Comparison of ENCODE assay signal across 9 cellular contexts in the genomic region with DNA sequence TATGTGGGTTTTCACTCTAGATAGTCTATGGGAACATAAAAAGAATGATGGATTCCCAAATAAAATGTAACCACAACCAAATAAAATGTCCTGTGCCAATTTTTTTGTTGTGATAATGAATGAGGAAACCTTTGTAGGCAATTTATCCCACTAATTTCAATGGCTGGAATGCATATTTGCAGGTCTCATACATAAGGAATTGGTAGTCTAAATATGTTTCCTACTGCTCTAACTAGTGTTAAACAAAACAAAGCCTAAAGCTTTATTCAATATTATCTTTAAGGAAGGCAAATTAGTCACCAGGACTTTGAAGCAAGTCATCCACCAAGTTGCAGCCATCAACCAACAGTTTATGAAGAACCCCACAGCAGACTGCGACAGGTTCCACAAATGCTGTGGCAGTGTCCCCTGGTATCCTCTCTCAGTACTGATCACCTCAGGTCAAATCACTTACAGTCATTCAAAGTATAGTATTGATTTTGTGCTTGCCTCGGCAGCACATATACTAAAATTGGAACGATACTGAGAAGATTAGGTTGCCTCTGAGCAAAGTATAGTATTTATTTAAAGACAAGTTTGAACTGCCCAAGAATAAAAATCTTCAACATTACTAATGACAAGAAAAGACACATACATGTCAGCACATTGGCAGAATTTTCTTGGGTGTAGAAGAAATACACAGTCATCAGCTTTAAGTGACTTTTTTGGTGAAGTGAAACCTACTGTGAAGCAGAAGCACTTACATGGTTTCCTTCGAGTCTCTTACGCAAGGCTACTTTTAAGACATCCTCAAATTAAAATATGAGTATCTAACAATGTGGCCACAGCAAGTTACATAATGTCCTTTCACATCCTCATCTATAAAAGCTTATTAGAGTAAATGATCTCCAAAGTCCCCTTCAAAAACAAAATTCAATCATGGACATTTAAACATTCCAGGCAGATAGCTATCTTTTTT.
DNase-seq lines count a peak whose midpoint lies in the region; ATAC-seq, FAIRE-seq and TF ChIP-seq lines count a peak whose summit lies in the region.
"Had no signal": no experiment of that assay in that cellular context is flagged by ENCODE, and none has a peak within 500 bp of the region (broad histone marks: within the 10 kb centered on the region; RNA-seq: fewer than 3 reads in every experiment).

No MANE protein-coding gene starts in this region.

- no peak for TF ChIP-seq CTCF in Peyer's patch (IDR thresholded peaks at IDR 0.05)

- H3K27me3 ChIP-seq in Peyer's patch: no peaks in the 10 kb centered on the region
- no peaks in the 10 kb centered on the region for H3K27me3 ChIP-seq in skeletal muscle satellite cell (ENCODE audit: control insufficient read depth, insufficient read depth, low read length)

- DNase-seq in Peyer's patch: no peak
- DNase-seq in cerebellar cortex (ENCODE audit: low spot score): no peak
- DNase-seq in inferior parietal cortex (ENCODE audit: extremely low spot score): no peak
- DNase-seq in frontal cortex (ENCODE audit: low spot score in 2 of 2): no peak
- no peak for DNase-seq in NCI-H2196 treated with DMSO at 0.1 percent for 48 hours (lab: John Stamatoyannopoulos, UW; ENCODE audit: unreplicated experiment)
- DNase-seq: glutamatergic neuron had no signal

- no peak for TF ChIP-seq POLR2A in Peyer's patch (IDR thresholded peaks at IDR 0.05)

- no peaks in the 10 kb centered on the region for H3K9me3 ChIP-seq in Peyer's patch
- H3K9me3 ChIP-seq in skeletal muscle satellite cell (replicated peaks; ENCODE audit: low read length): no peaks in the 10 kb centered on the region

- peak overlapping the region; percentile 2 for H3K4me2 ChIP-seq in skeletal muscle satellite cell (ENCODE audit: low read length)

- no peaks in the 10 kb centered on the region for H3K36me3 ChIP-seq in Peyer's patch
- no peaks in the 10 kb centered on the region for H3K36me3 ChIP-seq in skeletal muscle satellite cell (ENCODE audit: insufficient read depth, low read length)

- no peaks in the 10 kb centered on the region for H3K4me1 ChIP-seq in Peyer's patch
- H3K4me1 ChIP-seq in skeletal muscle satellite cell (ENCODE audit: control insufficient read depth, insufficient read depth, low read length): peaks cover 37% of the 10 kb centered on the region

- FAIRE-seq in frontal cortex (lab: Jason Lieb, UNC): no peak

- no peak overlapping the region for H3K4me3 ChIP-seq in Peyer's patch
- H3K4me3 ChIP-seq in skeletal muscle satellite cell (ENCODE audit: low read length): no peak overlapping the region

- ATAC-seq in GM18909 (IDR thresholded peaks at IDR 0.05; ENCODE audit: poor library complexity, unreplicated experiment): peak; percentile 76
- ATAC-seq in HG02870 (IDR thresholded peaks at IDR 0.05; ENCODE audit: unreplicated experiment): peak; percentile 76

- peak overlapping the region in 3 of 4 donors; percentile 7 to 32 (median 32) for H3K27ac ChIP-seq in Peyer's patch

- no peak overlapping the region for H3K9ac ChIP-seq in skeletal muscle satellite cell (ENCODE audit: low read depth, low read length)
